ENCODE assay signal across 13 cellular contexts in genomic region chr6:115091461-115091860, GRCh38.
"Had no signal": no experiment of that assay in that cellular context is flagged by ENCODE, and none has a peak within 500 bp of the region (broad histone marks: within the 10 kb centered on the region; RNA-seq: fewer than 3 reads in every experiment).

No MANE protein-coding gene starts in this region.

- H3K36me3 ChIP-seq: colonic mucosa, gastroesophageal sphincter, heart right ventricle, left ventricle myocardium inferior, right atrium auricular region, tibial nerve had no signal

- H3K9me3 ChIP-seq: colonic mucosa, gastroesophageal sphincter, right atrium auricular region had no signal

- H3K4me1 ChIP-seq: colonic mucosa, gastroesophageal sphincter, heart right ventricle, left ventricle myocardium inferior, right atrium auricular region, tibial nerve had no signal

- H3K27ac ChIP-seq: colonic mucosa, gastroesophageal sphincter, heart right ventricle, left ventricle myocardium inferior, right atrium auricular region, tibial nerve had no signal

- H3K27me3 ChIP-seq: colonic mucosa, gastroesophageal sphincter, heart right ventricle, right atrium auricular region, tibial nerve had no signal

- ATAC-seq: activated CD4-positive, alpha-beta T cell treated with anti-CD3 and anti-CD28 coated beads for 36 hours; activated naive CD4-positive, alpha-beta T cell treated with anti-CD3 and anti-CD28 coated beads, Interleukin-2, amount 50 U/mL, for 72 hours; gastroesophageal sphincter; heart right ventricle; natural killer cell had no signal

- DNase-seq: activated CD4-positive, alpha-beta T cell treated with anti-CD3 and anti-CD28 coated beads for 36 hours; activated CD4-positive, alpha-beta T cell treated with anti-CD3 and anti-CD28 coated beads, Interleukin-2, amount 50 U/mL, for 48 hours; activated gamma-delta T cell treated with Interleukin-2 at 50 U/mL for 16 hours; central memory CD4-positive, alpha-beta T cell; colonic mucosa; heart right ventricle; left ventricle myocardium inferior; mammary epithelial cell; natural killer cell had no signal

- H3K4me3 ChIP-seq: colonic mucosa, gastroesophageal sphincter, heart right ventricle, left ventricle myocardium inferior, right atrium auricular region, tibial nerve had no signal
